In genomic region chr10:50624866-50625491, GRCh38 we compare ENCODE assay signal across 1 cellular context.
A peak's percentile ranks its signal among the peaks of the same experiment; 100 is the strongest.
TF ChIP-seq lines count a peak whose summit lies in the region.

No MANE protein-coding gene starts in this region.

TF ChIP-seq in HepG2, 621 proteins besides CTCF, POLR2A, EP300 and RAD21 (continued from another document):
- no peak for TF ChIP-seq ZNF276 (CRISPR knock-in tag; IDR thresholded peaks at IDR 0.05; ENCODE audit: low read depth)
- TF ChIP-seq SP4 (CRISPR knock-in tag; IDR thresholded peaks at IDR 0.05) = no peak
- 0 out of 2 replicates have a peak, but pooled peaks have one; percentile 48 for TF ChIP-seq ZNF367 (CRISPR knock-in tag; IDR thresholded peaks at IDR 0.05; ENCODE audit: borderline replicate concordance)
- no peak for TF ChIP-seq ZKSCAN8 (CRISPR knock-in tag; IDR thresholded peaks at IDR 0.05; ENCODE audit: borderline replicate concordance)
- peak; percentile 85; the same call in 1 of the 2 replicates for TF ChIP-seq KDM5B (CRISPR knock-in tag; IDR thresholded peaks at IDR 0.05; ENCODE audit: borderline replicate concordance)
- TF ChIP-seq MAZ (IDR thresholded peaks at IDR 0.05; ENCODE audit: borderline replicate concordance, low read depth, low read length) = 0 out of 2 replicates have a peak, but pooled peaks have one; percentile 23
- TF ChIP-seq MAZ (CRISPR knock-in tag; IDR thresholded peaks at IDR 0.05; ENCODE audit: low read depth) = peak; percentile 92; the same call in 1 of the 2 replicates
- no peak for TF ChIP-seq CENPX (CRISPR knock-in tag; IDR thresholded peaks at IDR 0.05)
- TF ChIP-seq ZNF337 (CRISPR knock-in tag; IDR thresholded peaks at IDR 0.05; ENCODE audit: borderline replicate concordance, low read depth) = no peak
- TF ChIP-seq TOE1 (CRISPR knock-in tag; IDR thresholded peaks at IDR 0.05) = 0 out of 2 replicates have a peak, but pooled peaks have one; percentile 49
- no peak; the same call in 1 of the 2 replicates for TF ChIP-seq ZBTB7A (CRISPR knock-in tag; IDR thresholded peaks at IDR 0.05)
- TF ChIP-seq ZNF589 (CRISPR knock-in tag; conservative IDR thresholded peaks at IDR 0.05) = no peak; the same call in 1 of the 2 replicates
- TF ChIP-seq FOXP1 (IDR thresholded peaks at IDR 0.05) = no peak
- TF ChIP-seq FOXP1 (CRISPR knock-in tag; IDR thresholded peaks at IDR 0.05) = no peak
- TF ChIP-seq MYNN (CRISPR knock-in tag; IDR thresholded peaks at IDR 0.05; ENCODE audit: low read depth) = peak; percentile 81; the same call in 1 of the 2 replicates
- TF ChIP-seq ZNF800 (CRISPR knock-in tag; IDR thresholded peaks at IDR 0.05) = no peak; the same call in 1 of the 2 replicates
- TF ChIP-seq THYN1 (CRISPR knock-in tag; IDR thresholded peaks at IDR 0.05; ENCODE audit: borderline replicate concordance, low read depth) = no peak
- no peak; the same call in 1 of the 2 replicates for TF ChIP-seq ZNF709 (CRISPR knock-in tag; IDR thresholded peaks at IDR 0.05)
- no peak for TF ChIP-seq NFE2 (CRISPR knock-in tag; IDR thresholded peaks at IDR 0.05)
- no peak for TF ChIP-seq ZNF772 (CRISPR knock-in tag; IDR thresholded peaks at IDR 0.05)
- TF ChIP-seq GMEB2 (CRISPR knock-in tag; IDR thresholded peaks at IDR 0.05; ENCODE audit: low read depth) = no peak
- TF ChIP-seq BCL3 (CRISPR knock-in tag; IDR thresholded peaks at IDR 0.05) = no peak; the same call in 1 of the 2 replicates
- TF ChIP-seq MAF1 (CRISPR knock-in tag; IDR thresholded peaks at IDR 0.05; ENCODE audit: borderline replicate concordance) = peak; percentile 77; the same call in 1 of the 2 replicates
- TF ChIP-seq SP5 (CRISPR knock-in tag; IDR thresholded peaks at IDR 0.05; ENCODE audit: borderline replicate concordance, low read depth) = no peak; the same call in 1 of the 2 replicates
- TF ChIP-seq ZNF788 (CRISPR knock-in tag; IDR thresholded peaks at IDR 0.05; ENCODE audit: borderline replicate concordance) = no peak; the same call in 1 of the 2 replicates
- no peak for TF ChIP-seq ZNF83 (CRISPR knock-in tag; IDR thresholded peaks at IDR 0.05; ENCODE audit: borderline replicate concordance)
- no peak for TF ChIP-seq NONO (IDR thresholded peaks at IDR 0.05)
- TF ChIP-seq NONO (CRISPR knock-in tag; conservative IDR thresholded peaks at IDR 0.05) = 0 out of 2 replicates have a peak, but pooled peaks have one; percentile 15
- peak; percentile 41; the same call in 1 of the 2 replicates for TF ChIP-seq ZMYM4 (CRISPR knock-in tag; IDR thresholded peaks at IDR 0.05)
- no peak for TF ChIP-seq SNAI1 (CRISPR knock-in tag; IDR thresholded peaks at IDR 0.05; ENCODE audit: borderline replicate concordance)
- peak; percentile 71; the same call in 1 of the 2 replicates for TF ChIP-seq RFXAP (CRISPR knock-in tag; IDR thresholded peaks at IDR 0.05; ENCODE audit: borderline replicate concordance)
- no peak for TF ChIP-seq HMGXB3 (CRISPR knock-in tag; IDR thresholded peaks at IDR 0.05; ENCODE audit: borderline replicate concordance)
- TF ChIP-seq ZFP91 (CRISPR knock-in tag; IDR thresholded peaks at IDR 0.05; ENCODE audit: borderline replicate concordance) = peak; percentile 65; the same call in 1 of the 2 replicates
- TF ChIP-seq ZNF263 (CRISPR knock-in tag; IDR thresholded peaks at IDR 0.05) = peak; percentile 90
- TF ChIP-seq ZNF614 (CRISPR knock-in tag; IDR thresholded peaks at IDR 0.05; ENCODE audit: borderline replicate concordance) = 0 out of 2 replicates have a peak, but pooled peaks have one; percentile 44
- TF ChIP-seq BORCS8-MEF2B (CRISPR knock-in tag; IDR thresholded peaks at IDR 0.05) = peak; percentile 37
- TF ChIP-seq POLR2AphosphoS5 (IDR thresholded peaks at IDR 0.05; ENCODE audit: low read depth, low read length) = peak; percentile 56
- TF ChIP-seq ZNF451 (CRISPR knock-in tag; IDR thresholded peaks at IDR 0.05) = peak; percentile 86
- TF ChIP-seq MYC (CRISPR knock-in tag; IDR thresholded peaks at IDR 0.05; ENCODE audit: borderline replicate concordance) = peak; percentile 85
- peak; percentile 23; the same call in 1 of the 2 replicates for TF ChIP-seq KLF11 (CRISPR knock-in tag; IDR thresholded peaks at IDR 0.05)
